Comparison of ENCODE assay signal across 10 cellular contexts in genomic region chr6:136551103-136551502, GRCh38. TPM values are rescaled to one million over a fixed set of nuclear protein-coding genes. Genes with fewer than 3 reads are reported as not detected.
DNase-seq lines count a peak whose midpoint lies in the region; ATAC-seq, FAIRE-seq and TF ChIP-seq lines count a peak whose summit lies in the region.
"Had no signal": no experiment of that assay in that cellular context is flagged by ENCODE, and none has a peak within 500 bp of the region (broad histone marks: within the 10 kb centered on the region; RNA-seq: fewer than 3 reads in every experiment).

No MANE protein-coding gene starts in this region.

- H3K9ac ChIP-seq in astrocyte (ENCODE audit: low read length) = no peak overlapping the region

- no peak for ATAC-seq in right cardiac atrium
- ATAC-seq in left ventricle myocardium superior = no peak
- ATAC-seq in memory B cell (ENCODE audit: low read depth) = no peak
- ATAC-seq in GM21723 (IDR thresholded peaks at IDR 0.05; ENCODE audit: unreplicated experiment) = no peak

- peak overlapping the region; percentile 88 for H3K4me2 ChIP-seq in astrocyte (ENCODE audit: low read length)

- H3K4me3 Mint-ChIP-seq in astrocyte (ENCODE audit: unreplicated experiment) = peak overlapping the region; percentile 81
- peak overlapping the region; percentile 48 for H3K4me3 Mint-ChIP-seq in memory B cell

- H3K27ac ChIP-seq in right cardiac atrium (ENCODE audit: low read length) = no peak overlapping the region
- H3K27ac ChIP-seq in astrocyte (ENCODE audit: low read depth, low read length) = no peak overlapping the region
- H3K27ac ChIP-seq in vagina = no peak overlapping the region
- H3K27ac ChIP-seq: neutrophil had no signal

- peak overlapping the region; percentile 85 for H2AFZ ChIP-seq in astrocyte (ENCODE audit: low read depth, low read length)

- no peaks in the 10 kb centered on the region for H3K4me1 Mint-ChIP-seq in astrocyte (ENCODE audit: low read depth, unreplicated experiment)
- H3K4me1 Mint-ChIP-seq in memory B cell = no peaks in the 10 kb centered on the region

- peaks cover 23% of the 10 kb centered on the region for H3K27me3 Mint-ChIP-seq in astrocyte (ENCODE audit: low read depth, unreplicated experiment)
- H3K27me3 Mint-ChIP-seq in memory B cell = peaks cover 14% of the 10 kb centered on the region

- TF ChIP-seq POLR2A in vagina (IDR thresholded peaks at IDR 0.05) = no peak

- H3K9me3 ChIP-seq in right cardiac atrium (ENCODE audit: control insufficient read depth, low read length) (no peaks in the 10 kb centered on the region), astrocyte (ENCODE audit: insufficient read depth, low read depth, low read length) (no peaks in the 10 kb centered on the region), vagina (no peaks in the 10 kb centered on the region)
- H3K9me3 ChIP-seq: neutrophil had no signal

- H3K27me3 ChIP-seq in right cardiac atrium (ENCODE audit: control insufficient read depth, insufficient read depth) (no peaks in the 10 kb centered on the region), astrocyte (ENCODE audit: insufficient read depth, low read length) (peaks cover 21% of the 10 kb centered on the region), vagina (no peaks in the 10 kb centered on the region)

- H3K4me1 ChIP-seq in right cardiac atrium (ENCODE audit: control insufficient read depth, insufficient read depth, low read length) (peaks cover 2% of the 10 kb centered on the region), astrocyte (ENCODE audit: insufficient read depth, low read length) (peaks cover 5% of the 10 kb centered on the region), vagina (peaks cover 14% of the 10 kb centered on the region)

- H3K4me3 ChIP-seq in right cardiac atrium (ENCODE audit: low read length) (peak overlapping the region; percentile 80), astrocyte (ENCODE audit: insufficient read depth, low read depth, low read length) (peak overlapping the region; percentile 61), vagina (peak overlapping the region; percentile 58 to 74)

- no peaks in the 10 kb centered on the region for H4K20me1 ChIP-seq in astrocyte (ENCODE audit: insufficient read depth, low read length)

- 50% methylated on average over 8 of the region's 8 CpGs for WGBS in right cardiac atrium

- H3K9me3 Mint-ChIP-seq in astrocyte (ENCODE audit: unreplicated experiment) = no peaks in the 10 kb centered on the region
- no peaks in the 10 kb centered on the region for H3K9me3 Mint-ChIP-seq in memory B cell

- no peak for FAIRE-seq in astrocyte (lab: Jason Lieb, UNC)
- FAIRE-seq: G401.6 had no signal

- DNase-seq in right cardiac atrium (no peak), left ventricle myocardium superior (no peak), astrocyte (ENCODE audit: low read depth) (no peak), memory B cell (ENCODE audit: low spot score in 2 of 2) (no peak), vagina (ENCODE audit: extremely low spot score in 2 of 2) (no peak)
- DNase-seq in stimulated activated CD4-positive, alpha-beta T cell treated with anti-CD3 and anti-CD28 coated beads, Interleukin-4, amount 100 ng/mL, for 24 hours = no peak
- DNase-seq in effector CD4-positive, alpha-beta T cell = no peak

- TF ChIP-seq CTCF in astrocyte (IDR thresholded peaks at IDR 0.05; ENCODE audit: insufficient read depth, low read depth, low read length) = no peak
- no peak for TF ChIP-seq CTCF in vagina (IDR thresholded peaks at IDR 0.05)

- H3K36me3 ChIP-seq in astrocyte (ENCODE audit: insufficient read depth, low read length) (no peaks in the 10 kb centered on the region), vagina (no peaks in the 10 kb centered on the region)

- no peaks in the 10 kb centered on the region for H3K79me2 ChIP-seq in astrocyte (ENCODE audit: insufficient read depth, low read length)

- H3K36me3 Mint-ChIP-seq in astrocyte (ENCODE audit: low read depth, unreplicated experiment) (no peaks in the 10 kb centered on the region), memory B cell (peaks cover 2% of the 10 kb centered on the region)

- H3K27ac Mint-ChIP-seq in astrocyte (ENCODE audit: unreplicated experiment) = no peak overlapping the region
- H3K27ac Mint-ChIP-seq in memory B cell = no peak overlapping the region

- intact Hi-C loops in right cardiac atrium (cut with DNase I) = no loop called here
- intact Hi-C loops in left ventricle myocardium superior (cut with micrococcal nuclease) = no loop called here
- intact Hi-C loops in vagina (cut with DNase I) = no loop called here

RNA-seq across cellular contexts. Expression of gene MAP7, which starts 0.9 kb away (rescaled TPM):
- total RNA-seq in right cardiac atrium (1 to 10 TPM; 1.3 to 2.5 (median 1.8) TPM), left ventricle myocardium superior (3.9 TPM), astrocyte (2.8 and 3.3 TPM in 2 replicates), vagina (9.3 TPM)
- polyA plus RNA-seq in right cardiac atrium = 0.79 TPM
